In genomic region chr4:14679906-14680305, GRCh38 we compare ENCODE assay signal across 27 cellular contexts.
"Had no signal": no experiment of that assay in that cellular context is flagged by ENCODE, and none has a peak within 500 bp of the region (broad histone marks: within the 10 kb centered on the region; RNA-seq: fewer than 3 reads in every experiment).

No MANE protein-coding gene starts in this region.

- FAIRE-seq: RCC 7860 had no signal

- H3K27me3 Mint-ChIP-seq: activated CD8-positive, alpha-beta T cell treated with anti-CD3 and anti-CD28 coated beads for 36 hours; activated naive CD4-positive, alpha-beta T cell treated with anti-CD3 and anti-CD28 coated beads, Interleukin-2, amount 10 ng/mL, durations not matched to agents 7 days and 5 days; activated naive CD8-positive, alpha-beta T cell treated with anti-CD3 and anti-CD28 coated beads, Interleukin-2, amount 50 U/mL, for 24 hours; central memory CD8-positive, alpha-beta T cell had no signal

- H3K9ac ChIP-seq: KMS-11 had no signal

- H3K4me3 Mint-ChIP-seq: activated CD4-positive, alpha-beta T cell treated with anti-CD3 and anti-CD28 coated beads, Interleukin-2, amount 10 ng/mL, durations not matched to agents 24 days and 14 days; activated CD8-positive, alpha-beta T cell treated with anti-CD3 and anti-CD28 coated beads for 36 hours; activated naive CD4-positive, alpha-beta T cell treated with anti-CD3 and anti-CD28 coated beads, Interleukin-2, amount 10 ng/mL, durations not matched to agents 7 days and 5 days; activated naive CD8-positive, alpha-beta T cell; activated naive CD8-positive, alpha-beta T cell treated with anti-CD3 and anti-CD28 coated beads, Interleukin-2, amount 50 U/mL, for 24 hours; brain; central memory CD8-positive, alpha-beta T cell had no signal

- H3K4me3 ChIP-seq: cardiac muscle cell, SK-N-MC had no signal

- ATAC-seq: activated CD8-positive, alpha-beta T cell treated with anti-CD3 and anti-CD28 coated beads for 36 hours; activated naive CD8-positive, alpha-beta T cell treated with anti-CD3 and anti-CD28 coated beads, Interleukin-2, amount 50 U/mL, for 24 hours; PC-3; Right ventricle myocardium inferior had no signal

- H3K9me3 Mint-ChIP-seq: activated naive CD8-positive, alpha-beta T cell treated with anti-CD3 and anti-CD28 coated beads, Interleukin-2, amount 50 U/mL, for 24 hours had no signal

- H3K27ac Mint-ChIP-seq: activated CD4-positive, alpha-beta T cell treated with anti-CD3 and anti-CD28 coated beads, Interleukin-2, amount 10 ng/mL, durations not matched to agents 24 days and 14 days; activated CD8-positive, alpha-beta T cell treated with anti-CD3 and anti-CD28 coated beads for 36 hours; activated naive CD4-positive, alpha-beta T cell treated with anti-CD3 and anti-CD28 coated beads, Interleukin-2, amount 10 ng/mL, durations not matched to agents 7 days and 5 days; activated naive CD8-positive, alpha-beta T cell; activated naive CD8-positive, alpha-beta T cell treated with anti-CD3 and anti-CD28 coated beads, Interleukin-2, amount 50 U/mL, for 24 hours; brain had no signal

- H3K27me3 ChIP-seq: cardiac muscle cell had no signal

- H3K36me3 Mint-ChIP-seq: activated naive CD4-positive, alpha-beta T cell treated with anti-CD3 and anti-CD28 coated beads, Interleukin-2, amount 10 ng/mL, durations not matched to agents 7 days and 5 days; activated naive CD8-positive, alpha-beta T cell; brain had no signal

- H3K4me1 Mint-ChIP-seq: activated CD4-positive, alpha-beta T cell treated with anti-CD3 and anti-CD28 coated beads, Interleukin-2, amount 10 ng/mL, durations not matched to agents 24 days and 14 days; activated naive CD4-positive, alpha-beta T cell treated with anti-CD3 and anti-CD28 coated beads, Interleukin-2, amount 10 ng/mL, durations not matched to agents 7 days and 5 days; activated naive CD8-positive, alpha-beta T cell treated with anti-CD3 and anti-CD28 coated beads, Interleukin-2, amount 50 U/mL, for 24 hours; brain; central memory CD8-positive, alpha-beta T cell had no signal

- H3K27ac ChIP-seq: cardiac muscle cell, KMS-11, RWPE1, SK-N-MC had no signal

- DNase-seq: activated CD4-positive, alpha-beta T cell treated with anti-CD3 and anti-CD28 coated beads, Interleukin-2, amount 10 ng/mL, durations not matched to agents 24 days and 14 days; activated CD4-positive, alpha-beta T cell treated with anti-CD3 and anti-CD28 coated beads, Interleukin-2, amount 50 U/mL, for 4 hours; activated CD8-positive, alpha-beta T cell treated with anti-CD3 and anti-CD28 coated beads for 36 hours; activated naive CD4-positive, alpha-beta T cell treated with anti-CD3 and anti-CD28 coated beads, Interleukin-2, amount 10 ng/mL, durations not matched to agents 7 days and 5 days; activated naive CD8-positive, alpha-beta T cell treated with anti-CD3 and anti-CD28 coated beads, Interleukin-2, amount 50 U/mL, for 24 hours; activated T-cell treated with anti-CD3 and anti-CD28 coated beads, Interleukin-2, amount 50 U/mL, for 1 hour; anterior cingulate cortex; NCI-H1105; NCI-H1417 treated with DMSO at 0.1 percent for 48 hours; NCI-H1930; NCI-H2081 treated with DMSO at 0.1 percent for 48 hours; NCI-H226; NCI-H446 treated with DMSO at 0.1 percent for 48 hours; NCI-H524; NCI-H69; NCI-H82; PC-3; T1000 had no signal

- H3K4me2 ChIP-seq: KMS-11 had no signal

- H3K36me3 ChIP-seq: cardiac muscle cell had no signal
